ENCODE assay signal across 13 cellular contexts in genomic region chr14:49480053-49480452, GRCh38.
A peak's percentile ranks its signal among the peaks of the same experiment; 100 is the strongest.
DNase-seq lines count a peak whose midpoint lies in the region; ATAC-seq and TF ChIP-seq lines count a peak whose summit lies in the region.
"Had no signal": no experiment of that assay in that cellular context is flagged by ENCODE, and none has a peak within 500 bp of the region (broad histone marks: within the 10 kb centered on the region; RNA-seq: fewer than 3 reads in every experiment).

No MANE protein-coding gene starts in this region.

- H3K36me3 ChIP-seq in Caco-2 (ENCODE audit: control insufficient read depth, insufficient read depth, low read length), result no peaks in the 10 kb centered on the region
- H3K36me3 ChIP-seq in prostate gland, result no peaks in the 10 kb centered on the region
- H3K36me3 ChIP-seq: BE2C had no signal

- H3K4me3 Mint-ChIP-seq in Caco-2 (ENCODE audit: unreplicated experiment) (peak overlapping the region; percentile 51), Calu3 (ENCODE audit: low read depth, unreplicated experiment) (no peak overlapping the region)
- H3K4me3 Mint-ChIP-seq: CD14-positive monocyte; CD8-positive, alpha-beta T cell had no signal

- WGBS in prostate gland, result 88% methylated on average over 1 of the region's 1 CpG

- H3K4me1 Mint-ChIP-seq in Caco-2 (ENCODE audit: low read depth, unreplicated experiment), result peaks cover 30% of the 10 kb centered on the region
- H3K4me1 Mint-ChIP-seq in Calu3 (ENCODE audit: low read depth, unreplicated experiment), result no peaks in the 10 kb centered on the region

- peak overlapping the region; percentile 21 to 57 for H3K27ac ChIP-seq in prostate gland
- H3K27ac ChIP-seq: A549 had no signal

- H3K27me3 Mint-ChIP-seq in Caco-2 (ENCODE audit: insufficient read depth, unreplicated experiment), result no peaks in the 10 kb centered on the region
- H3K27me3 Mint-ChIP-seq in Calu3 (ENCODE audit: unreplicated experiment), result peaks cover 34% of the 10 kb centered on the region

- BruUV-seq in Caco-2 (replicated peaks; lab: Mats Ljungman, UMichigan) (no TSS peak), Calu3 (replicated peaks; lab: Mats Ljungman, UMichigan) (no TSS peak)

- no peaks in the 10 kb centered on the region for H3K27me3 ChIP-seq in Caco-2 (replicated peaks; ENCODE audit: control insufficient read depth, insufficient read depth, low read length)
- H3K27me3 ChIP-seq in prostate gland (replicated peaks; ENCODE audit: insufficient read depth), result no peaks in the 10 kb centered on the region
- H3K27me3 ChIP-seq: BE2C had no signal

- H3K36me3 Mint-ChIP-seq in Caco-2 (ENCODE audit: insufficient read depth, unreplicated experiment) (no peaks in the 10 kb centered on the region), Calu3 (ENCODE audit: insufficient read depth, unreplicated experiment) (no peaks in the 10 kb centered on the region)
- H3K36me3 Mint-ChIP-seq: CD14-positive monocyte; CD8-positive, alpha-beta T cell had no signal

- no peak for TF ChIP-seq CTCF in Caco-2 (IDR thresholded peaks at IDR 0.05; ENCODE audit: insufficient read depth in 1 of 2, low read depth in 1 of 2, low read length in 1 of 2, severe bottlenecking in 1 of 2, unreplicated experiment in 1 of 2)
- TF ChIP-seq CTCF in prostate gland (IDR thresholded peaks at IDR 0.05), result no peak
- no peak for TF ChIP-seq CTCF in Calu3 (IDR thresholded peaks at IDR 0.05; ENCODE audit: unreplicated experiment)

- DNase-seq in Caco-2 (no peak), left lobe of liver (ENCODE audit: low spot score) (no peak), prostate gland (ENCODE audit: low spot score) (no peak), NCI-H345 treated with DMSO at 0.1 percent for 48 hours (lab: John Stamatoyannopoulos, UW; ENCODE audit: unreplicated experiment) (no peak), Calu3 (no peak)
- DNase-seq: BE2C; CD8-positive, alpha-beta T cell; COR-L47; H7 had no signal

- TF ChIP-seq POLR2A in prostate gland (IDR thresholded peaks at IDR 0.05), result no peak

- intact Hi-C loops in Caco-2 (cut with micrococcal nuclease; ENCODE audit: unreplicated experiment), result no loop called here
- intact Hi-C loops in prostate gland (cut with DNase I), result no loop called here
- intact Hi-C loops in Calu3 (cut with micrococcal nuclease; ENCODE audit: unreplicated experiment), result no loop called here

- peak overlapping the region; percentile 65 for H3K27ac Mint-ChIP-seq in Caco-2 (ENCODE audit: unreplicated experiment)
- H3K27ac Mint-ChIP-seq in Calu3 (ENCODE audit: unreplicated experiment), result no peak overlapping the region
- H3K27ac Mint-ChIP-seq: CD14-positive monocyte; CD8-positive, alpha-beta T cell had no signal

- H3K4me1 ChIP-seq in Caco-2 (peaks cover 31% of the 10 kb centered on the region), prostate gland (replicated peaks) (no peaks in the 10 kb centered on the region)
- H3K4me1 ChIP-seq: A549, BE2C had no signal

- H3K9me3 ChIP-seq in Caco-2 (peaks cover 13% of the 10 kb centered on the region; the same call in 1 of the 2 replicates), prostate gland (no peaks in the 10 kb centered on the region)
- H3K9me3 ChIP-seq: A549, BE2C had no signal

- POLR2A ChIA-PET in Caco-2 (lab: Charles Lee), result no interaction called here

- H3K9me3 Mint-ChIP-seq in Caco-2 (ENCODE audit: unreplicated experiment), result peaks cover 23% of the 10 kb centered on the region
- no peaks in the 10 kb centered on the region for H3K9me3 Mint-ChIP-seq in Calu3 (ENCODE audit: low read depth, unreplicated experiment)

- CTCF ChIA-PET in Caco-2 (lab: Charles Lee) (interaction anchor here (3.0 kb wide), 1 partner anchor 18 kb away, joined by 22 read pairs; no protein-coding TSS in a partner anchor), Calu3 (lab: Charles Lee) (interaction anchor here (0.7 to 0.9 kb wide), 2 partner anchors 20 to 66 kb away, joined by 3 to 6 read pairs; no protein-coding TSS in a partner anchor)

- H3K4me3 ChIP-seq in Caco-2 (ENCODE audit: low read depth, low read length) (no peak overlapping the region), prostate gland (no peak overlapping the region)
- H3K4me3 ChIP-seq: A549 had no signal

- ATAC-seq in left lobe of liver (peak; percentile 6), HG03135 (IDR thresholded peaks at IDR 0.05; ENCODE audit: unreplicated experiment) (no peak), GM18861 (IDR thresholded peaks at IDR 0.05; ENCODE audit: unreplicated experiment) (no peak)
- ATAC-seq: A549; CD8-positive, alpha-beta T cell had no signal
